ENCODE assay signal across 15 cellular contexts in the genomic region with DNA sequence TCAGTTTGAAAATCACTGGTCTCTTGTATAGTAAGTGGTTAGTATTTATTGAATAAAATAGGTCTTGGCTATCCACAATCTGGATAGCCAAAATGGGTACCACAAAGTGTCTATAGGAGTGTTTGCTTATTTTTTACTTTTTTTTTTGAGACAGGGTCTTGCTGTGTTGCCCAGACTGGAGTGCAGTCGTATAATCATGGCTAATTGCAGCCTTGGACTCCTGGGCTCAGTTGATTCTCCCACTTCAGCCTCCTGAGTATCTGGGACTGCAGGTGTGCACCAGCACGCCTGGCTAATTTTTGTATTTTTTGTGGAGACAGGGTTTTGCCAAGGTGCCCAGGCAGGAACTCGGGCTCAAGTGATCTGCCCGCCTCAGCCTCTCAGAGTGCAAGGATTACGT.
"Had no signal": no experiment of that assay in that cellular context is flagged by ENCODE, and none has a peak within 500 bp of the region (broad histone marks: within the 10 kb centered on the region; RNA-seq: fewer than 3 reads in every experiment).

No MANE protein-coding gene starts in this region.

- H3K4me3 Mint-ChIP-seq: dendritic cell treated with granulocyte-macrophage colony-stimulating factor and Interleukin-4, amounts not matched to agents 40 ng/mL and 50 ng/mL, for 4 days had no signal

- H3K27me3 ChIP-seq: brain microvascular endothelial cell, upper lobe of right lung had no signal

- H3K27ac Mint-ChIP-seq: activated CD8-positive, alpha-beta T cell treated with anti-CD3 and anti-CD28 coated beads, Interleukin-2, amount 10 ng/mL, durations not matched to agents 7 days and 5 days had no signal

- H3K27me3 Mint-ChIP-seq: activated CD4-positive, alpha-beta T cell treated with anti-CD3 and anti-CD28 coated beads for 36 hours; dendritic cell treated with granulocyte-macrophage colony-stimulating factor and Interleukin-4, amounts not matched to agents 40 ng/mL and 50 ng/mL, for 4 days had no signal

- ATAC-seq: activated CD4-positive, alpha-beta T cell treated with anti-CD3 and anti-CD28 coated beads for 36 hours; activated CD8-positive, alpha-beta T cell treated with anti-CD3 and anti-CD28 coated beads, Interleukin-2, amount 10 ng/mL, durations not matched to agents 7 days and 5 days; stimulated activated effector memory CD8-positive, alpha-beta T cell treated with anti-CD3 and anti-CD28 coated beads, Interleukin-12 subunit alpha, Interleukin-12 subunit beta, amount 100 ng/mL, for 72 hours; upper lobe of right lung had no signal

- DNase-seq: activated CD4-positive, alpha-beta T cell treated with anti-CD3 and anti-CD28 coated beads for 36 hours; activated CD8-positive, alpha-beta memory T cell treated with anti-CD3 and anti-CD28 coated beads, Interleukin-2, amount 50 U/mL, for 48 hours; activated CD8-positive, alpha-beta T cell treated with anti-CD3 and anti-CD28 coated beads, Interleukin-2, amount 10 ng/mL, durations not matched to agents 7 days and 5 days; activated naive CD4-positive, alpha-beta T cell treated with anti-CD3 and anti-CD28 coated beads, Interleukin-2, amount 50 U/mL, for 16 hours; amygdala; brain microvascular endothelial cell; erythroblast; hippocampal formation; kidney glomerular epithelial cell; posterior cingulate gyrus; upper lobe of right lung; WERI-Rb-1 had no signal

- H3K4me3 ChIP-seq: skin epidermis, upper lobe of right lung had no signal

- H3K27ac ChIP-seq: brain microvascular endothelial cell, skin epidermis, upper lobe of right lung, WERI-Rb-1 had no signal
